ENCODE assay signal across 8 cellular contexts in the genomic region with DNA sequence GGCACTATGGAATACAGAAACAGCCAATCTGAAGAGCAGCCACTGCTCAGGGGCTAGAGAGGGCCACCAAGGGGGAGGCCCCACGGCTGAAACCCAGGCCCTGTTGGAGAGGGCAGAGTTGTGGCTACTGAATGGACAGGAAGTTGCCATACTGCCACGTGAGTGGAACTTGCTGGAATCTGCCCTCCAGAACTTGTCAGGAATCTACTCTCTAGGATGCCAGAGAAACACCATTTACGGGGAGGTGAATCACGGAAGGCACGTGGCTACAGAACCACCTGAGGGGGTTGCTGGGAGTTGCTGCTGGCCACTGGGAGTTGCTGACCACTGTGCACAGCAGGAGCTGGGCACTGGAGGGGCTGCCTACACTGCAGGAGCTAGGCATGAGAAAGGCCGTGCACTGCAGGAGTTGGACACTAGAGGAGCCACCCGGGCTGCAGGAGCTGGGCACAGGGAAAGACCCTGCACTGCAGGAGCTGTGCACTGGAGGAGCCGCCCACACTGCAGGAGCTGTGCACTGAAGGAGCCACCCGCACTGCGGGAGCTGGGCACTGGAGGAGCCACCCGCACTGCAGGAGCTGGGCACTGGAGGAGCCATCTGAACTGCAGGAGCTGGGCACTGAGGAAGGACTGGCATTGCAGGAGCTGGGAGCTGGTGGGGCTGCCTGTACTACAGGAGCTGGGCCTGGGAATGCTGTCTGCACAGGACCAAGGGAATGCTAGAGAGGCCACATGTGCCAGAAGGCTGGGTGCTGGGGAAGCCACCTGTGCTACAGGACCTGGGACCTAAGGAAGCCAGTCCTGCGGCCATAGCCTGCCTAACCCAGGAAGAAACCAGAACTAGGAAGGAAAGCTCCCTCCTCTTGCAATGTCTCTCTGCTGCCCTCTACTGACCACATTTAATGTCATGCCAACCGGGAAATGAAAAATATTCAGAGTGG.
DNase-seq lines count a peak whose midpoint lies in the region; ATAC-seq and TF ChIP-seq lines count a peak whose summit lies in the region.

No MANE protein-coding gene starts in this region.

- no peak overlapping the region for H2AK5ac ChIP-seq in mesendoderm (ENCODE audit: low read length)

- peak; percentile 11 to 60 (median 44) for DNase-seq in CD8-positive, alpha-beta memory T cell
- peak; percentile 71 for DNase-seq in HFF-Myc (ENCODE audit: extremely low read depth, low read depth)
- peak; percentile 73 for DNase-seq in NCI-H526 treated with DMSO at 0.1 percent for 48 hours (lab: John Stamatoyannopoulos, UW)
- peak; percentile 56 for DNase-seq in activated CD8-positive, alpha-beta T cell treated with anti-CD3 and anti-CD28 coated beads for 36 hours
- peak; percentile 69 for DNase-seq in epithelial cell of esophagus (ENCODE audit: low read depth)
- DNase-seq in mesendoderm, result peak; percentile 78
- DNase-seq in stomach, result peak; percentile 44

- intact Hi-C loops in activated CD8-positive, alpha-beta T cell treated with anti-CD3 and anti-CD28 coated beads for 36 hours (cut with micrococcal nuclease), result no loop called here
- intact Hi-C loops in stomach (cut with DNase I; ENCODE audit: low total_unique reads), result no loop called here

- no peak overlapping the region for H3K18ac ChIP-seq in mesendoderm (ENCODE audit: low read length)

- no peaks in the 10 kb centered on the region for H3K9me3 ChIP-seq in CD8-positive, alpha-beta memory T cell (ENCODE audit: low read length)
- H3K9me3 ChIP-seq in stomach, result no peaks in the 10 kb centered on the region

- H3K36me3 Mint-ChIP-seq in CD8-positive, alpha-beta memory T cell, result no peaks in the 10 kb centered on the region
- no peaks in the 10 kb centered on the region for H3K36me3 Mint-ChIP-seq in activated CD8-positive, alpha-beta T cell treated with anti-CD3 and anti-CD28 coated beads for 36 hours (ENCODE audit: low read depth)

- CTCF ChIA-PET in CD8-positive, alpha-beta memory T cell (lab: Charles Lee), result interaction anchor here (0.8 to 1.9 kb wide), 18 partner anchors 8 to 1149 kb away, joined by 3 to 12 read pairs (median 4); partner anchors contain the start of genes MECR and PTPRU
- CTCF ChIA-PET in activated CD8-positive, alpha-beta T cell treated with anti-CD3 and anti-CD28 coated beads for 36 hours (lab: Charles Lee), result interaction anchor here (0.6 to 3.3 kb wide), 35 partner anchors 8 to 1150 kb away, joined by 3 to 26 read pairs (median 4); partner anchors contain the start of gene PTPRU

- H3K9ac ChIP-seq in mesendoderm (ENCODE audit: low read length), result no peak overlapping the region

- H3K27me3 Mint-ChIP-seq in CD8-positive, alpha-beta memory T cell, result peaks cover 27 to 48% of the 10 kb centered on the region in 2 donors
- H3K27me3 Mint-ChIP-seq in activated CD8-positive, alpha-beta T cell treated with anti-CD3 and anti-CD28 coated beads for 36 hours, result peaks cover 17% of the 10 kb centered on the region

- no CpG with 5 or more reads among the region's 13 CpGs for WGBS in mesendoderm (ENCODE audit: extremely low coverage, insufficient coverage, low lambda C conversion rate)
- WGBS in stomach, 5 donors, result 47 to 58% (median 50%) methylated on average over 8 to 13 of the region's 13 CpGs

- H3K4me3 Mint-ChIP-seq in CD8-positive, alpha-beta memory T cell, result no peak overlapping the region
- H3K4me3 Mint-ChIP-seq in activated CD8-positive, alpha-beta T cell treated with anti-CD3 and anti-CD28 coated beads for 36 hours, result no peak overlapping the region

- H3K36me3 ChIP-seq in CD8-positive, alpha-beta memory T cell (ENCODE audit: insufficient read depth, low read length), result no peaks in the 10 kb centered on the region
- no peaks in the 10 kb centered on the region for H3K36me3 ChIP-seq in mesendoderm (ENCODE audit: control insufficient read depth, insufficient read depth, low read length)
- H3K36me3 ChIP-seq in stomach, result no peaks in the 10 kb centered on the region

- no peak overlapping the region for H2BK5ac ChIP-seq in mesendoderm (ENCODE audit: low read length)

- H4K5ac ChIP-seq in mesendoderm (ENCODE audit: low read length), result no peak overlapping the region

- no peak overlapping the region for H3K4me3 ChIP-seq in CD8-positive, alpha-beta memory T cell (ENCODE audit: low read length)
- H3K4me3 ChIP-seq in HFF-Myc (replicated peaks; ENCODE audit: low read depth, low read length) (no peak overlapping the region), epithelial cell of esophagus (ENCODE audit: low read length) (no peak overlapping the region), mesendoderm (ENCODE audit: low read length) (no peak overlapping the region), stomach (no peak overlapping the region)

- no peak overlapping the region for H3K4ac ChIP-seq in mesendoderm (ENCODE audit: low read depth, low read length)

- H3K4me1 ChIP-seq in CD8-positive, alpha-beta memory T cell (ENCODE audit: insufficient read depth, low read length), result no peaks in the 10 kb centered on the region
- H3K4me1 ChIP-seq in mesendoderm (ENCODE audit: control insufficient read depth, low read depth, low read length) (no peaks in the 10 kb centered on the region), stomach (peaks cover 0 to 15% (median 12%) of the 10 kb centered on the region in 4 donors)

- TF ChIP-seq CTCF in HFF-Myc (IDR thresholded peaks at IDR 0.05; ENCODE audit: low read depth, low read length, missing control alignments) (peak; percentile 76), epithelial cell of esophagus (IDR thresholded peaks at IDR 0.05; ENCODE audit: insufficient read depth, low read depth, low read length, missing control alignments) (peak; percentile 92), stomach (IDR thresholded peaks at IDR 0.05) (peak in 5 of 7 experiments; percentile 39 to 84 (median 67))
- TF ChIP-seq CTCF in activated CD8-positive, alpha-beta T cell treated with anti-CD3 and anti-CD28 coated beads for 36 hours (IDR thresholded peaks at IDR 0.05), result peak; percentile 71

- no peak overlapping the region for H3K4me2 ChIP-seq in mesendoderm (ENCODE audit: low read length)

- no peak overlapping the region for H3K23ac ChIP-seq in mesendoderm (ENCODE audit: low read length)

- no peak overlapping the region for H2BK120ac ChIP-seq in mesendoderm (ENCODE audit: low read depth, low read length)

- H3K4me1 Mint-ChIP-seq in CD8-positive, alpha-beta memory T cell, result peaks cover 2 to 6% (median 5%) of the 10 kb centered on the region in 3 donors
- H3K4me1 Mint-ChIP-seq in activated CD8-positive, alpha-beta T cell treated with anti-CD3 and anti-CD28 coated beads for 36 hours (ENCODE audit: low read depth), result peaks cover 2% of the 10 kb centered on the region

- no peaks in the 10 kb centered on the region for H3K79me1 ChIP-seq in mesendoderm (ENCODE audit: low read length)

- no peak for TF ChIP-seq POLR2A in stomach (IDR thresholded peaks at IDR 0.05)

- POLR2A ChIA-PET in CD8-positive, alpha-beta memory T cell (lab: Charles Lee), result no interaction called here
- POLR2A ChIA-PET in activated CD8-positive, alpha-beta T cell treated with anti-CD3 and anti-CD28 coated beads for 36 hours (lab: Charles Lee), result interaction anchor here (0.9 kb wide), 1 partner anchor 16 kb away, joined by 3 read pairs; no protein-coding TSS in a partner anchor

- peaks cover 7% of the 10 kb centered on the region for H3K27me3 ChIP-seq in CD8-positive, alpha-beta memory T cell (ENCODE audit: insufficient read depth, low read length, poor library complexity, severe bottlenecking)
- H3K27me3 ChIP-seq in mesendoderm (ENCODE audit: insufficient read depth, low read length, poor library complexity), result no peaks in the 10 kb centered on the region
- peaks cover 0 to 65% (median 24%) of the 10 kb centered on the region in 3 donors for H3K27me3 ChIP-seq in stomach

- H2BK15ac ChIP-seq in mesendoderm (replicated peaks; ENCODE audit: low read depth), result no peak overlapping the region

- no peaks in the 10 kb centered on the region for H3K79me2 ChIP-seq in mesendoderm (ENCODE audit: control insufficient read depth, insufficient read depth, low read length)

- no peaks in the 10 kb centered on the region for H3K9me3 Mint-ChIP-seq in CD8-positive, alpha-beta memory T cell
- H3K9me3 Mint-ChIP-seq in activated CD8-positive, alpha-beta T cell treated with anti-CD3 and anti-CD28 coated beads for 36 hours, result no peaks in the 10 kb centered on the region

- peak overlapping the region in 2 of 8 donors; percentile 26 to 58 for H3K27ac Mint-ChIP-seq in CD8-positive, alpha-beta memory T cell
- no peak overlapping the region for H3K27ac Mint-ChIP-seq in activated CD8-positive, alpha-beta T cell treated with anti-CD3 and anti-CD28 coated beads for 36 hours

- TF ChIP-seq EP300 in stomach (IDR thresholded peaks at IDR 0.05), result no peak

- H4K8ac ChIP-seq in mesendoderm (ENCODE audit: low read depth, low read length), result no peak overlapping the region

- ATAC-seq in activated CD8-positive, alpha-beta T cell treated with anti-CD3 and anti-CD28 coated beads for 36 hours, result peak; percentile 34
- ATAC-seq in HG02870 (IDR thresholded peaks at IDR 0.05; ENCODE audit: unreplicated experiment), result no peak

- peak overlapping the region; percentile 53 for H3K56ac ChIP-seq in mesendoderm (ENCODE audit: low read length)

- H3K27ac ChIP-seq in CD8-positive, alpha-beta memory T cell (ENCODE audit: low read depth, low read length), result no peak overlapping the region
- no peak overlapping the region for H3K27ac ChIP-seq in mesendoderm (ENCODE audit: low read depth, low read length)
- H3K27ac ChIP-seq in stomach, result no peak overlapping the region
